ENCODE assay signal across 1 cellular context in genomic region chr4:168724960-168725359, GRCh38.
TF ChIP-seq lines count a peak whose summit lies in the region.

No MANE protein-coding gene starts in this region.

TF ChIP-seq in WTC11, 78 proteins besides CTCF, POLR2A, EP300 and RAD21 (continued from another document):
- TF ChIP-seq ZBTB43 (CRISPR knock-in tag; IDR thresholded peaks at IDR 0.05) (no peak), TCF7 (CRISPR knock-in tag; IDR thresholded peaks at IDR 0.05; ENCODE audit: low read depth) (no peak), TEAD1 (CRISPR knock-in tag; IDR thresholded peaks at IDR 0.05) (no peak), CDX4 (CRISPR knock-in tag; IDR thresholded peaks at IDR 0.05; ENCODE audit: borderline replicate concordance) (no peak)
